9 cellular contexts compared by ENCODE assay signal in the genomic region with DNA sequence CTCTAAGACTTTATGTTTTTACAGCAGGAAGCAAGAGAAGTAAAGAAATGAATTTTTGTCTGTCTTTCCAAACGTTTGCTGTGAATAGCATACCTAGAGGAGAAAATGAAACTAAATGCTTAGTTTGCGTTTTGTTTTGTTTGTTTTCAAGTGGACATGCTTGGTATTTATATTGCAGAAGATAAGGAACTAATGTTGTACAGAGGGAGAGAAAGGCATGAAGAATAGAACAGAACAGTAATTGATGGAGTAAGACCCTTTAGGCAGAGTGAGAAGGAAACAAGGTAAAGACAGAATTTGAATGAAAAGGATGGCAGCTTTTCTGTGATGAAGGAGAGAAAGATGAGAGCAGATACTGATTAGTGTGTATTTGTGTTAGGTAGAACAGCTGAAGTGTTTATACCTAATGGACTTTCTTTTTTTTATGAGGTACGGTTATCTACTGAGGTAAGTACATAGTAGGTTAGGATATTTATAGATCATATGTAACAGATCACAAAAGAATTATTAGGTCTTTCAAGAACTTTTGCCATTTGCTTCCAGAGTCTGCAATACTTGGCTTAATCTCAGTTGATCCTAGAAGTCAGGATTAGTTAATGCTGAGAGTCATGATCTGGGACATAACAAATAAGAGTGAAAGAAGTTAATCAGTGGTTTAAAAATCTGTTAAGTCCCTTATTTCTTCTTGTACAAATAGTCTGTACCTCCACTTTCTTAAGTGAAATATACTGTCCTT. TPM values are rescaled to one million over a fixed set of nuclear protein-coding genes. Genes with fewer than 3 reads are reported as not detected.
DNase-seq lines count a peak whose midpoint lies in the region; ATAC-seq and TF ChIP-seq lines count a peak whose summit lies in the region.
"Had no signal": no experiment of that assay in that cellular context is flagged by ENCODE, and none has a peak within 500 bp of the region (broad histone marks: within the 10 kb centered on the region; RNA-seq: fewer than 3 reads in every experiment).

No MANE protein-coding gene starts in this region.

- no peak for TF ChIP-seq CTCF in OCI-LY7 (conservative IDR thresholded peaks at IDR 0.05; ENCODE audit: low read length)
- TF ChIP-seq CTCF in fibroblast of pulmonary artery (IDR thresholded peaks at IDR 0.05; ENCODE audit: low read length, missing control alignments): peak; percentile 4

- H3K4me3 Mint-ChIP-seq in stimulated activated naive B cell treated with anti-CD40 and anti-IgM and Interleukin-4, amounts not matched to agents 10 μg/mL and 1 μg/mL and 100 μg/mL, for 72 hours: peak overlapping the region; percentile 11 to 18

- ATAC-seq in GM21360 (IDR thresholded peaks at IDR 0.05; ENCODE audit: unreplicated experiment) (peak; percentile 60), HG03460 (IDR thresholded peaks at IDR 0.05; ENCODE audit: unreplicated experiment) (no peak)
- ATAC-seq in stimulated activated naive B cell treated with anti-CD40 and anti-IgM and Interleukin-4, amounts not matched to agents 10 μg/mL and 1 μg/mL and 100 μg/mL, for 72 hours (replicated peaks): no peak

- H3K4me1 Mint-ChIP-seq in stimulated activated naive B cell treated with anti-CD40 and anti-IgM and Interleukin-4, amounts not matched to agents 10 μg/mL and 1 μg/mL and 100 μg/mL, for 72 hours: peaks cover 3 to 6% of the 10 kb centered on the region in 2 donors

- H3K4me2 ChIP-seq in OCI-LY7 (ENCODE audit: low read length): peak overlapping the region; percentile 38

- no peaks in the 10 kb centered on the region for H3K9me3 ChIP-seq in OCI-LY7 (ENCODE audit: low read length)

- H4K20me1 ChIP-seq in OCI-LY7 (ENCODE audit: insufficient read depth, low read length): no peaks in the 10 kb centered on the region

- no peak overlapping the region for H3K27ac ChIP-seq in OCI-LY7 (ENCODE audit: low read depth, low read length, poor library complexity, severe bottlenecking)

- no peaks in the 10 kb centered on the region; the same call in 1 of the 2 replicates for H3K36me3 ChIP-seq in OCI-LY7 (ENCODE audit: insufficient read depth, low read length)

- peaks cover 2 to 3% of the 10 kb centered on the region in 2 donors for H3K36me3 Mint-ChIP-seq in stimulated activated naive B cell treated with anti-CD40 and anti-IgM and Interleukin-4, amounts not matched to agents 10 μg/mL and 1 μg/mL and 100 μg/mL, for 72 hours

- POLR2A ChIA-PET in OCI-LY7 (lab: Charles Lee): interaction anchor here (0.6 kb wide), 1 partner anchor 10 kb away, joined by 3 read pairs; no protein-coding TSS in a partner anchor

- H3K27ac Mint-ChIP-seq in stimulated activated naive B cell treated with anti-CD40 and anti-IgM and Interleukin-4, amounts not matched to agents 10 μg/mL and 1 μg/mL and 100 μg/mL, for 72 hours: no peak overlapping the region

- CTCF ChIA-PET in OCI-LY7 (lab: Charles Lee; ENCODE audit: unreplicated experiment): no interaction called here

- DNase-seq in A172 (ENCODE audit: low spot score): peak; percentile 3
- no peak for DNase-seq in OCI-LY7 (ENCODE audit: low spot score)
- DNase-seq in fibroblast of pulmonary artery (ENCODE audit: low read depth): peak; percentile 36
- DNase-seq in stimulated activated naive B cell treated with anti-CD40 and anti-IgM and Interleukin-4, amounts not matched to agents 10 μg/mL and 1 μg/mL and 100 μg/mL, for 72 hours: no peak
- no peak for DNase-seq in activated CD4-positive, CD25-positive, alpha-beta regulatory T cell (lab: John Stamatoyannopoulos, UW)
- no peak for DNase-seq in amniotic stem cell (lab: John Stamatoyannopoulos, UW)

- no peaks in the 10 kb centered on the region for H3K9me3 Mint-ChIP-seq in stimulated activated naive B cell treated with anti-CD40 and anti-IgM and Interleukin-4, amounts not matched to agents 10 μg/mL and 1 μg/mL and 100 μg/mL, for 72 hours

- intact Hi-C loops in OCI-LY7 (cut with micrococcal nuclease; ENCODE audit: unreplicated experiment): loop anchor here (2.0 kb wide), 2 partner anchors 72 to 242 kb away; a partner anchor contains a TSS

- H2AFZ ChIP-seq in OCI-LY7 (ENCODE audit: low read length): no peak overlapping the region

- H3K27me3 Mint-ChIP-seq in stimulated activated naive B cell treated with anti-CD40 and anti-IgM and Interleukin-4, amounts not matched to agents 10 μg/mL and 1 μg/mL and 100 μg/mL, for 72 hours: no peaks in the 10 kb centered on the region
- H3K27me3 Mint-ChIP-seq: brain had no signal

- H3K9me2 ChIP-seq in OCI-LY7 (ENCODE audit: insufficient read depth, low read length): no peaks in the 10 kb centered on the region

- H3K4me3 ChIP-seq in OCI-LY7 (ENCODE audit: low read depth, low read length, poor library complexity, severe bottlenecking) (peak overlapping the region; percentile 21), fibroblast of pulmonary artery (replicated peaks; ENCODE audit: low read depth, low read length) (peak overlapping the region; percentile 39)

- no TSS peak for BruUV-seq in OCI-LY7 (replicated peaks; lab: Mats Ljungman, UMichigan)

- H3K4me1 ChIP-seq in OCI-LY7 (ENCODE audit: insufficient read depth, low read length, poor library complexity, severe bottlenecking): peaks cover 4% of the 10 kb centered on the region

- no peaks in the 10 kb centered on the region for H3K79me2 ChIP-seq in OCI-LY7 (ENCODE audit: insufficient read depth, low read depth, low read length)

RNA-seq across cellular contexts. Expression of a gene that starts 36.9 kb away (rescaled TPM):
- not detected in 2 replicates for total RNA-seq in A172 (2014; rRNA removed; shearing (Covaris generic))
- total RNA-seq in OCI-LY7 (2014; rRNA removed; shearing (Covaris generic)): not detected in 2 replicates
- not detected in 2 replicates for total RNA-seq in OCI-LY7 (2022)

Comparison
In these comparisons a context has a peak if more than half of its experiments do, and no peak if none do; other contexts are left out.
1. DNase-seq: peak in A172 (single experiment) and fibroblast of pulmonary artery (single experiment); none in OCI-LY7 (single experiment), stimulated activated naive B cell treated with anti-CD40 and anti-IgM and Interleukin-4, amounts not matched to agents 10 μg/mL and 1 μg/mL and 100 μg/mL, for 72 hours (single experiment), activated CD4-positive, CD25-positive, alpha-beta regulatory T cell (0 of 4) and amniotic stem cell (single experiment).